ENCODE assay signal across 26 cellular contexts in the genomic region with DNA sequence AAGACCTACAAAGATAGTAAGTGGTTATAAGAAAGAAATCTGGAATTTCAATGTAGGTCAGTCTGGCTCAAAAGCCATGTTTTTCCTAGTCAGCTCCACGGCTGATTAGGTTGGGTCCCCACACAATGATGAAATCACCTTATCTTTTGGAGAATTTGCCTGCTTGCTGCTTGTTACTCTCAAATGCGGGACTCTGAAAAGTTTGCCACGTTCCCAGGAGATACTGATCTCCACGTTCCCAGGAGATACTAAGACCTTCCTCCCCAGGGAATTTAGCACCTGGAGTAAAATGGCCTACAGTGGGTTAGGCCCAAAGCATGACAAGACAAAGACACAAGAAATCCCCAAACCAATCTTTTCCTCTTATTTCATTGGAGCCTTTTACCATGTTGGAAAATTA.
"Had no signal": no experiment of that assay in that cellular context is flagged by ENCODE, and none has a peak within 500 bp of the region (broad histone marks: within the 10 kb centered on the region; RNA-seq: fewer than 3 reads in every experiment).

No MANE protein-coding gene starts in this region.

- H3K4me3 Mint-ChIP-seq: activated naive CD8-positive, alpha-beta T cell treated with anti-CD3 and anti-CD28 coated beads, Interleukin-2, amount 10 ng/mL, durations not matched to agents 7 days and 5 days; activated T-cell treated with anti-CD3 and anti-CD28 coated beads, Interleukin-2, amount 50 U/mL, for 24 hours; brain; dendritic cell treated with granulocyte-macrophage colony-stimulating factor and Interleukin-4, amounts not matched to agents 40 ng/mL and 50 ng/mL, for 4 days; memory B cell; naive thymus-derived CD8-positive, alpha-beta T cell; stimulated activated naive CD8-positive, alpha-beta T cell treated with anti-CD3 and anti-CD28 coated beads, Interleukin-15, Interleukin-2, amounts not matched to agents 100 ng/mL and 50 ng/mL, for 24 hours; T-helper 1 cell treated with Interleukin-12 subunit alpha and Interleukin-12 subunit beta and Interleukin-4 antibody, amounts not matched to agents 30 μg/mL and 1 μg/mL, for 36 hours; WTC11 had no signal

- H3K27me3 Mint-ChIP-seq: activated naive CD8-positive, alpha-beta T cell treated with anti-CD3 and anti-CD28 coated beads, Interleukin-2, amount 10 ng/mL, durations not matched to agents 7 days and 5 days; activated T-cell treated with anti-CD3 and anti-CD28 coated beads, Interleukin-2, amount 50 U/mL, for 24 hours; brain; naive thymus-derived CD8-positive, alpha-beta T cell; stimulated activated naive CD8-positive, alpha-beta T cell treated with anti-CD3 and anti-CD28 coated beads, Interleukin-15, Interleukin-2, amounts not matched to agents 100 ng/mL and 50 ng/mL, for 24 hours had no signal

- H3K9me3 Mint-ChIP-seq: activated naive CD8-positive, alpha-beta T cell treated with anti-CD3 and anti-CD28 coated beads, Interleukin-2, amount 10 ng/mL, durations not matched to agents 7 days and 5 days; activated T-cell treated with anti-CD3 and anti-CD28 coated beads, Interleukin-2, amount 50 U/mL, for 24 hours; activated T-helper 2 cell treated with anti-CD3 and anti-CD28 coated beads, Interferon-gamma antibody, Interleukin-2, Interleukin-4, amounts not matched to agents 10 μg/mL and 5 μg/mL and 100 μg/mL, durations not matched to agents 14 hours and 24 hours and 36 hours; brain; dendritic cell treated with granulocyte-macrophage colony-stimulating factor and Interleukin-4, amounts not matched to agents 40 ng/mL and 50 ng/mL, for 4 days; memory B cell; naive thymus-derived CD8-positive, alpha-beta T cell; stimulated activated naive CD8-positive, alpha-beta T cell treated with anti-CD3 and anti-CD28 coated beads, Interleukin-15, Interleukin-2, amounts not matched to agents 100 ng/mL and 50 ng/mL, for 24 hours; T-helper 1 cell treated with Interleukin-12 subunit alpha and Interleukin-12 subunit beta and Interleukin-4 antibody, amounts not matched to agents 30 μg/mL and 1 μg/mL, for 36 hours; WTC11 had no signal

- H3K36me3 Mint-ChIP-seq: activated naive CD8-positive, alpha-beta T cell treated with anti-CD3 and anti-CD28 coated beads, Interleukin-2, amount 10 ng/mL, durations not matched to agents 7 days and 5 days; brain; memory B cell; WTC11 had no signal

- H3K4me3 ChIP-seq: pancreas, psoas muscle, right atrium auricular region, tibial artery, vagina had no signal

- ATAC-seq: naive thymus-derived CD8-positive, alpha-beta T cell; pancreas; WTC11 had no signal

- H3K27ac ChIP-seq: pancreas, psoas muscle, right atrium auricular region, tibial artery, vagina had no signal

- H3K36me3 ChIP-seq: pancreas, right atrium auricular region, tibial artery, vagina had no signal

- H3K27ac Mint-ChIP-seq: activated naive CD8-positive, alpha-beta T cell treated with anti-CD3 and anti-CD28 coated beads, Interleukin-2, amount 10 ng/mL, durations not matched to agents 7 days and 5 days; activated T-cell treated with anti-CD3 and anti-CD28 coated beads, Interleukin-2, amount 50 U/mL, for 24 hours; activated T-helper 2 cell treated with anti-CD3 and anti-CD28 coated beads, Interferon-gamma antibody, Interleukin-2, Interleukin-4, amounts not matched to agents 10 μg/mL and 5 μg/mL and 100 μg/mL, durations not matched to agents 14 hours and 24 hours and 36 hours; brain; dendritic cell treated with granulocyte-macrophage colony-stimulating factor and Interleukin-4, amounts not matched to agents 40 ng/mL and 50 ng/mL, for 4 days; memory B cell; stimulated activated naive CD8-positive, alpha-beta T cell treated with anti-CD3 and anti-CD28 coated beads, Interleukin-15, Interleukin-2, amounts not matched to agents 100 ng/mL and 50 ng/mL, for 24 hours; T-helper 1 cell treated with Interleukin-12 subunit alpha and Interleukin-12 subunit beta and Interleukin-4 antibody, amounts not matched to agents 30 μg/mL and 1 μg/mL, for 36 hours; WTC11 had no signal

- H3K27me3 ChIP-seq: pancreas, right atrium auricular region, tibial artery, vagina had no signal

- H3K4me1 ChIP-seq: pancreas had no signal

- DNase-seq: activated CD4-positive, alpha-beta T cell treated with anti-CD3 and anti-CD28 coated beads, Interleukin-2, amount 50 U/mL, for 4 hours; activated CD8-positive, alpha-beta memory T cell treated with anti-CD3 and anti-CD28 coated beads for 24 hours; activated CD8-positive, alpha-beta memory T cell treated with anti-CD3 and anti-CD28 coated beads, Interleukin-2, amount 50 U/mL, for 4 hours; activated naive CD4-positive, alpha-beta T cell treated with Interleukin-2 at 50 U/mL for 16 hours; activated naive CD8-positive, alpha-beta T cell treated with anti-CD3 and anti-CD28 coated beads, Interleukin-2, amount 10 ng/mL, durations not matched to agents 7 days and 5 days; activated T-cell treated with anti-CD3 and anti-CD28 coated beads, Interleukin-2, amount 50 U/mL, for 24 hours; effector CD4-positive, alpha-beta T cell; glutamatergic neuron; hypothalamus; left cardiac atrium; naive thymus-derived CD8-positive, alpha-beta T cell; pancreas; psoas muscle; stimulated activated CD4-positive, alpha-beta T cell treated with anti-CD3 and anti-CD28 coated beads, Interleukin-12 subunit alpha, Interleukin-12 subunit beta, amount 100 ng/mL, for 4 hours; stimulated activated CD4-positive, alpha-beta T cell treated with anti-CD3 and anti-CD28 coated beads, Interleukin-4, amount 100 ng/mL, for 4 hours; T1000; tibial artery had no signal

- H3K9me3 ChIP-seq: pancreas, psoas muscle, right atrium auricular region, tibial artery, vagina had no signal

- H3K4me1 Mint-ChIP-seq: memory B cell had no signal
